In the genomic region with DNA sequence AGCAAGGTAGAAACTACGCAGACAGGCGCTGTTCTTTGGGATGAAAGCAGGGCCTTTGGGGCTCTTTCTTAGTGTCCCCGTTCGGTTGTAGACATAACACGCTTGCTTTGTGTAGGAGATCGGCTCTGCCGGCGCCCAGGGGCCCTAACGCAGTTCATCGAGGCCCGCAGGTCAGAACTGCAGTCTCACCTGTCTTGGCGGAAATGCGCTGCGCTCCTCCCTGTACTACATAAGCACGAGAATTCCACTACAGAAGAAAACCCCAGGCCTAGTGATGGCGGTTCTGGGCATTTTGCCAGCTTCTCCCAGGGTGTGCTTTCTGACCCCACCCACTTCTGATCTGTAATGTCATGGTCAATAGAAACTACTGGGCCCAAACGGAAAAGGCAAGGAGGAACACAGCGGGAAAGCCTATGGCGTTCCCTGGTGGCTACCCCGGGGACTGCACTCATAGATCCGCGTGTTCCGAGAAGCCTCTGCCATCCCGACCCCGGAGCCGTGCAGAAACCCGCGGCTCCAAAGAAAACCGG, we compare ENCODE assay signal across 8 cellular contexts. TPM values are rescaled to one million over a fixed set of nuclear protein-coding genes. Genes with fewer than 3 reads are reported as not detected.
DNase-seq lines count a peak whose midpoint lies in the region.
"Not testable (repeated sequence)": the region's sequence is repeated elsewhere in the genome, so short reads cannot be mapped to it uniquely, and the experiment has no call there.

No MANE protein-coding gene starts in this region.

- H3K9me2 ChIP-seq in GM23248 (ENCODE audit: insufficient read depth): not testable (repeated sequence)

- not testable (repeated sequence) for H3K4me3 ChIP-seq in GM23248; iPS DF 6.9 (ENCODE audit: low read length)

- not testable (repeated sequence) for H3K27me3 ChIP-seq in GM23248 (replicated peaks; ENCODE audit: insufficient read depth); iPS DF 6.9 (ENCODE audit: control insufficient read depth, insufficient read depth, low read length)

- H3K9me3 ChIP-seq in GM23248 (ENCODE audit: low read depth); iPS DF 6.9 (ENCODE audit: control insufficient read depth, insufficient read depth, low read length): not testable (repeated sequence)

- 19 to 27% methylated on average over 18 to 20 of the region's 29 CpGs for WGBS in GM23248 (ENCODE audit: low coverage in 1 of 2, low lambda C conversion rate in 2 of 2, missing lambda C conversion rate in 2 of 2), 2 experiments
- no CpG with 5 or more reads among the region's 29 CpGs for WGBS in iPS DF 6.9 (ENCODE audit: insufficient coverage, insufficient read length)

- H3K4me3 Mint-ChIP-seq in activated T-helper 1 cell treated with anti-CD3 and anti-CD28 coated beads, Interleukin-12 subunit alpha, Interleukin-12 subunit beta, Interleukin-2, Interleukin-4 antibody, amounts not matched to agents 30 ng/mL and 10 ng/mL and 1 ng/mL, durations not matched to agents 14 hours and 24 hours and 36 hours: not testable (repeated sequence)

- intact Hi-C loops in activated T-helper 1 cell treated with anti-CD3 and anti-CD28 coated beads, Interleukin-12 subunit alpha, Interleukin-12 subunit beta, Interleukin-2, Interleukin-4 antibody, amounts not matched to agents 30 ng/mL and 10 ng/mL and 1 ng/mL, durations not matched to agents 14 hours and 24 hours and 36 hours (cut with micrococcal nuclease); posterior vena cava (cut with DNase I): not testable (repeated sequence)

- H3K4me1 Mint-ChIP-seq in activated T-helper 1 cell treated with anti-CD3 and anti-CD28 coated beads, Interleukin-12 subunit alpha, Interleukin-12 subunit beta, Interleukin-2, Interleukin-4 antibody, amounts not matched to agents 30 ng/mL and 10 ng/mL and 1 ng/mL, durations not matched to agents 14 hours and 24 hours and 36 hours (ENCODE audit: low read depth): not testable (repeated sequence)

- not testable (repeated sequence) for H3K36me3 ChIP-seq in GM23248 (ENCODE audit: low read depth); iPS DF 6.9 (ENCODE audit: control insufficient read depth, insufficient read depth, low read length)

- H3K4me2 ChIP-seq in GM23248 (ENCODE audit: unreplicated experiment): not testable (repeated sequence)

- H3F3A ChIP-seq in GM23248 (ENCODE audit: insufficient read depth): not testable (repeated sequence)

- not testable (repeated sequence) for H3K9ac ChIP-seq in GM23248

- not testable (repeated sequence) for H3K27ac ChIP-seq in GM23248; iPS DF 6.9 (ENCODE audit: low read length)

- in situ Hi-C loops in ACHN (cut with HindIII; ENCODE audit: low pct_ligation_motif_present, low pct_unique_long_range_greater_than_20kb, low sequenced_read_pairs); GM23248 (cut with MboI): not testable (repeated sequence)

- H4K20me1 ChIP-seq in GM23248 (ENCODE audit: insufficient read depth): not testable (repeated sequence)

- not testable (repeated sequence) for H3K36me3 Mint-ChIP-seq in activated T-helper 1 cell treated with anti-CD3 and anti-CD28 coated beads, Interleukin-12 subunit alpha, Interleukin-12 subunit beta, Interleukin-2, Interleukin-4 antibody, amounts not matched to agents 30 ng/mL and 10 ng/mL and 1 ng/mL, durations not matched to agents 14 hours and 24 hours and 36 hours (ENCODE audit: low read depth)

- not testable (repeated sequence) for H2AFZ ChIP-seq in GM23248

- not testable (repeated sequence) for H3K27ac Mint-ChIP-seq in activated T-helper 1 cell treated with anti-CD3 and anti-CD28 coated beads, Interleukin-12 subunit alpha, Interleukin-12 subunit beta, Interleukin-2, Interleukin-4 antibody, amounts not matched to agents 30 ng/mL and 10 ng/mL and 1 ng/mL, durations not matched to agents 14 hours and 24 hours and 36 hours

- not testable (repeated sequence) for H3K27me3 Mint-ChIP-seq in activated T-helper 1 cell treated with anti-CD3 and anti-CD28 coated beads, Interleukin-12 subunit alpha, Interleukin-12 subunit beta, Interleukin-2, Interleukin-4 antibody, amounts not matched to agents 30 ng/mL and 10 ng/mL and 1 ng/mL, durations not matched to agents 14 hours and 24 hours and 36 hours (ENCODE audit: insufficient read depth)

- DNase-seq in ACHN (peak; percentile 46), GM23248 (peak; percentile 61), NCI-H2029 treated with DMSO at 0.1 percent for 48 hours (lab: John Stamatoyannopoulos, UW) (peak; percentile 0), SHP77 treated with DMSO at 0.1 percent for 48 hours (lab: John Stamatoyannopoulos, UW) (peak; percentile 42), dermis microvascular lymphatic vessel endothelial cell (ENCODE audit: low read depth in 2 of 2) (peak; percentile 5 to 15), iPS DF 6.9 (ENCODE audit: low read depth, low spot score) (peak; percentile 0), posterior vena cava (ENCODE audit: low spot score) (peak; percentile 71)
- DNase-seq in activated T-helper 1 cell treated with anti-CD3 and anti-CD28 coated beads, Interleukin-12 subunit alpha, Interleukin-12 subunit beta, Interleukin-2, Interleukin-4 antibody, amounts not matched to agents 30 ng/mL and 10 ng/mL and 1 ng/mL, durations not matched to agents 14 hours and 24 hours and 36 hours (ENCODE audit: low spot score): peak; percentile 18

- not testable (repeated sequence) for H3K4me1 ChIP-seq in GM23248 (ENCODE audit: insufficient read depth); iPS DF 6.9 (ENCODE audit: control insufficient read depth, insufficient read depth, low read length)

- H3K79me2 ChIP-seq in GM23248 (ENCODE audit: insufficient read depth): not testable (repeated sequence)

- not testable (repeated sequence) for H3K9me3 Mint-ChIP-seq in activated T-helper 1 cell treated with anti-CD3 and anti-CD28 coated beads, Interleukin-12 subunit alpha, Interleukin-12 subunit beta, Interleukin-2, Interleukin-4 antibody, amounts not matched to agents 30 ng/mL and 10 ng/mL and 1 ng/mL, durations not matched to agents 14 hours and 24 hours and 36 hours

RNA-seq across cellular contexts. Expression of a gene that starts 26.2 kb away (rescaled TPM):
- 10.1 and 11.0 TPM in 2 replicates for total RNA-seq in GM23248 (2014; rRNA removed; shearing (Covaris generic))
- polyA plus RNA-seq in GM23248 (2016; fragmentation: Nextera tagmentation; extraction: Ambion mirVana): 4.1 and 4.8 TPM in 2 replicates
- total RNA-seq in activated T-helper 1 cell treated with anti-CD3 and anti-CD28 coated beads, Interleukin-12 subunit alpha, Interleukin-12 subunit beta, Interleukin-2, Interleukin-4 antibody, amounts not matched to agents 30 ng/mL and 10 ng/mL and 1 ng/mL, durations not matched to agents 14 hours and 24 hours and 36 hours: 20.1 and 20.2 TPM in 2 replicates
- total RNA-seq in dermis microvascular lymphatic vessel endothelial cell: 5.5 and 9.2 TPM in 2 replicates
- total RNA-seq in posterior vena cava: 10 to 100 TPM in 1 of 2 donors, 1 to 10 TPM in 1; 7.6 to 11.3 TPM

Comparison
In these comparisons a context has a peak if more than half of its experiments do, and no peak if none do; other contexts are left out.
1. DNase-seq: peak in every context shown above with its lines; median percentile 71 in posterior vena cava; 61 in GM23248; 46 in ACHN; 42 in SHP77 treated with DMSO at 0.1 percent for 48 hours; 18 in activated T-helper 1 cell treated with anti-CD3 and anti-CD28 coated beads, Interleukin-12 subunit alpha, Interleukin-12 subunit beta, Interleukin-2, Interleukin-4 antibody, amounts not matched to agents 30 ng/mL and 10 ng/mL and 1 ng/mL, durations not matched to agents 14 hours and 24 hours and 36 hours; 10 in dermis microvascular lymphatic vessel endothelial cell; 0 in NCI-H2029 treated with DMSO at 0.1 percent for 48 hours; 0 in iPS DF 6.9.